ENCODE assay signal across 16 cellular contexts in the genomic region with DNA sequence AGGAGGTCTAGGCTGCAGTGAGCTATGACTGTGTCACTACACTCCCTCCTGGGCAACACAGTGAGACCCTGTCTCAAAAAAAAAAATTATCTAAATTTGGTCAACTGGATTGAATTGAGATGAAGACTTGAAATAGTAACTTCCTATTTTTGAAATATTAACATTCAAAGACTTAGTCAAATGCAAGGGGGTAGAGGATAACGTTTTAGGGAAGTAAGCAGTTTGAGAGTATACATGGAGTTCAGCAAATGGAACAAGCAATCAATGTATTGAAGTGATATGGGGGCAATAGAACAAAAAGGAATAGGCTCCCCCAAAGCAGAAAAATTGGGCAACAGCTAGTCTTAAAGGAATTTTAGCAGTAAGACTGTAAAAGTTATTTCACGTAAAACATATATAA. TPM values are rescaled to one million over a fixed set of nuclear protein-coding genes. Genes with fewer than 3 reads are reported as not detected.
"Had no signal": no experiment of that assay in that cellular context is flagged by ENCODE, and none has a peak within 500 bp of the region (broad histone marks: within the 10 kb centered on the region; RNA-seq: fewer than 3 reads in every experiment).

No MANE protein-coding gene starts in this region.

- H3K4me1 Mint-ChIP-seq: activated naive CD8-positive, alpha-beta T cell treated with anti-CD3 and anti-CD28 coated beads, Interleukin-2, amount 50 U/mL, for 24 hours; immature natural killer cell had no signal

- H3K27me3 ChIP-seq: ascending aorta, esophagus muscularis mucosa, vagina had no signal

- H3K4me3 Mint-ChIP-seq: activated CD8-positive, alpha-beta T cell treated with anti-CD3 and anti-CD28 coated beads for 36 hours; activated naive CD8-positive, alpha-beta T cell treated with anti-CD3 and anti-CD28 coated beads, Interleukin-2, amount 50 U/mL, for 24 hours; immature natural killer cell had no signal

- H3K27ac ChIP-seq: ascending aorta, esophagus muscularis mucosa, lower lobe of right lung, vagina had no signal

- H3K9me3 Mint-ChIP-seq: activated CD8-positive, alpha-beta T cell treated with anti-CD3 and anti-CD28 coated beads for 36 hours; activated naive CD8-positive, alpha-beta T cell treated with anti-CD3 and anti-CD28 coated beads, Interleukin-2, amount 50 U/mL, for 24 hours; immature natural killer cell had no signal

- H3K36me3 ChIP-seq: ascending aorta, esophagus muscularis mucosa, lower lobe of right lung, vagina had no signal

- H3K4me3 ChIP-seq: ascending aorta, esophagus muscularis mucosa, lower lobe of right lung, vagina had no signal

- H3K27ac Mint-ChIP-seq: activated CD8-positive, alpha-beta T cell treated with anti-CD3 and anti-CD28 coated beads for 36 hours; activated naive CD8-positive, alpha-beta T cell treated with anti-CD3 and anti-CD28 coated beads, Interleukin-2, amount 50 U/mL, for 24 hours; immature natural killer cell had no signal

- H3K4me1 ChIP-seq: ascending aorta, lower lobe of right lung had no signal

- H3K9me3 ChIP-seq: ascending aorta, esophagus muscularis mucosa, lower lobe of right lung, vagina had no signal

- ATAC-seq: activated CD8-positive, alpha-beta T cell treated with anti-CD3 and anti-CD28 coated beads for 36 hours; activated naive CD8-positive, alpha-beta T cell treated with anti-CD3 and anti-CD28 coated beads, Interleukin-2, amount 50 U/mL, for 24 hours; left cardiac atrium; lower lobe of right lung had no signal

- DNase-seq: activated CD8-positive, alpha-beta memory T cell treated with anti-CD3 and anti-CD28 coated beads, Interleukin-2, amount 50 U/mL, for 4 hours; activated CD8-positive, alpha-beta T cell treated with anti-CD3 and anti-CD28 coated beads for 36 hours; activated naive CD4-positive, alpha-beta T cell; activated naive CD8-positive, alpha-beta T cell treated with anti-CD3 and anti-CD28 coated beads, Interleukin-2, amount 50 U/mL, for 24 hours; immature natural killer cell; left cardiac atrium; lower lobe of right lung; midbrain; posterior cingulate gyrus; stimulated activated CD4-positive, alpha-beta T cell treated with anti-CD3 and anti-CD28 coated beads, Interleukin-15, amount 100 ng/mL, for 24 hours; stimulated activated CD4-positive, alpha-beta T cell treated with anti-CD3 and anti-CD28 coated beads, Interleukin-4, amount 100 ng/mL, for 4 hours had no signal

RNA-seq across cellular contexts. Expression of a gene that starts 4.7 kb away (rescaled TPM):
- total RNA-seq: activated CD8-positive, alpha-beta T cell treated with anti-CD3 and anti-CD28 coated beads for 36 hours had no signal

RNA-seq across cellular contexts. Expression of a gene that starts 54.6 kb away (rescaled TPM):
- total RNA-seq: activated CD8-positive, alpha-beta T cell treated with anti-CD3 and anti-CD28 coated beads for 36 hours; ascending aorta; esophagus muscularis mucosa; fibroblast of villous mesenchyme; skeletal muscle tissue; vagina had no signal
